20 cellular contexts compared by ENCODE assay signal in the genomic region with DNA sequence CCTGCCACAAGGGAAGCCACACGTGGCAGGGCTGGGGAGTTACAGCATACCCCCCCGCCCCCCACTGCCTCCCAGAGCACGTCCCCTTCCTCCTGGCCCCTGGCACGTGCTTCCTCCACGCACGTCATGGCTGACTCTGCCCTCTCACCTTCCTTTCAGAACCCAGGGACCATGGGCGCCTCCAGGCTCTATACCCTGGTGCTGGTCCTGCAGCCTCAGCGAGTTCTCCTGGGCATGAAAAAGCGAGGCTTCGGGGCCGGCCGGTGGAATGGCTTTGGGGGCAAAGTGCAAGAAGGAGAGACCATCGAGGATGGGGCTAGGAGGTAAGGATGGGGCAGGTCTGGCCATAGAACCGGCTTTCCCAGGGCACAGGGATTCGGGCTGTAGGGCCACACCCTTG.
"Had no signal": no experiment of that assay in that cellular context is flagged by ENCODE, and none has a peak within 500 bp of the region (broad histone marks: within the 10 kb centered on the region; RNA-seq: fewer than 3 reads in every experiment).

No MANE protein-coding gene starts in this region.

- H3K27ac ChIP-seq: brain microvascular endothelial cell, coronary artery, esophagus muscularis mucosa, hepatocyte, prostate gland, skin epidermis, testis had no signal

- H3K27ac Mint-ChIP-seq: activated naive CD8-positive, alpha-beta T cell; naive thymus-derived CD4-positive, alpha-beta T cell had no signal

- H3K9me3 Mint-ChIP-seq: central memory CD8-positive, alpha-beta T cell; stimulated activated naive CD8-positive, alpha-beta T cell treated with anti-CD3 and anti-CD28 coated beads, Interleukin-15, amount 100 ng/mL, for 72 hours had no signal

- H3K9me3 ChIP-seq: esophagus muscularis mucosa, prostate gland, testis had no signal

- H3K4me2 ChIP-seq: hepatocyte had no signal

- ATAC-seq: naive thymus-derived CD4-positive, alpha-beta T cell; right cardiac atrium; stimulated activated naive CD8-positive, alpha-beta T cell treated with anti-CD3 and anti-CD28 coated beads, Interleukin-15, amount 100 ng/mL, for 72 hours had no signal

- DNase-seq: activated CD4-positive, alpha-beta T cell treated with anti-CD3 and anti-CD28 coated beads for 1 hour; activated CD4-positive, alpha-beta T cell treated with anti-CD3 and anti-CD28 coated beads, Interleukin-2, amount 50 U/mL, for 48 hours; brain microvascular endothelial cell; effector CD4-positive, alpha-beta T cell; islet precursor cell; mammary epithelial cell; naive thymus-derived CD4-positive, alpha-beta T cell; right cardiac atrium; stimulated activated CD4-positive, alpha-beta T cell treated with anti-CD3 and anti-CD28 coated beads, Interleukin-15, amount 100 ng/mL, for 24 hours; stimulated activated CD4-positive, alpha-beta T cell treated with anti-CD3 and anti-CD28 coated beads, Interleukin-4, amount 100 ng/mL, for 24 hours; stimulated activated naive CD8-positive, alpha-beta T cell treated with anti-CD3 and anti-CD28 coated beads, Interleukin-15, amount 100 ng/mL, for 72 hours; T-helper 9 cell; testis had no signal

- H3K27me3 Mint-ChIP-seq: activated naive CD8-positive, alpha-beta T cell; central memory CD8-positive, alpha-beta T cell; naive thymus-derived CD4-positive, alpha-beta T cell; stimulated activated naive CD8-positive, alpha-beta T cell treated with anti-CD3 and anti-CD28 coated beads, Interleukin-15, amount 100 ng/mL, for 72 hours had no signal

- H3K4me3 ChIP-seq: coronary artery, esophagus muscularis mucosa, hepatocyte, prostate gland, skin epidermis, testis had no signal

- H3K27me3 ChIP-seq: brain microvascular endothelial cell, esophagus muscularis mucosa, hepatocyte, testis had no signal

- H2AFZ ChIP-seq: hepatocyte had no signal

- H3K36me3 ChIP-seq: prostate gland had no signal

- H3K4me3 Mint-ChIP-seq: central memory CD8-positive, alpha-beta T cell; stimulated activated naive CD8-positive, alpha-beta T cell treated with anti-CD3 and anti-CD28 coated beads, Interleukin-15, amount 100 ng/mL, for 72 hours had no signal

- H3K36me3 Mint-ChIP-seq: activated naive CD8-positive, alpha-beta T cell had no signal
